15 cellular contexts compared by ENCODE assay signal in genomic region chr4:148495463-148495862, GRCh38. TPM values are rescaled to one million over a fixed set of nuclear protein-coding genes. Genes with fewer than 3 reads are reported as not detected.
DNase-seq lines count a peak whose midpoint lies in the region; ATAC-seq and TF ChIP-seq lines count a peak whose summit lies in the region.
"Had no signal": no experiment of that assay in that cellular context is flagged by ENCODE, and none has a peak within 500 bp of the region (broad histone marks: within the 10 kb centered on the region; RNA-seq: fewer than 3 reads in every experiment).

No MANE protein-coding gene starts in this region.

- H3K9me3 Mint-ChIP-seq in WTC11 (no peaks in the 10 kb centered on the region), neural progenitor cell (no peaks in the 10 kb centered on the region)
- H3K9me3 Mint-ChIP-seq: CD4-positive, alpha-beta T cell had no signal

- H3F3A ChIP-seq in neural progenitor cell (ENCODE audit: low read depth): peaks cover 4% of the 10 kb centered on the region

- no peak overlapping the region for H4K91ac ChIP-seq in trophoblast cell (ENCODE audit: low read depth, low read length)

- H3K4me1 Mint-ChIP-seq in WTC11 (no peaks in the 10 kb centered on the region), neural progenitor cell (no peaks in the 10 kb centered on the region)
- H3K4me1 Mint-ChIP-seq: B cell, H9 had no signal

- POLR2A ChIA-PET in WTC11 (lab: Charles Lee): no interaction called here

- no peaks in the 10 kb centered on the region for H3K36me3 ChIP-seq in OCI-LY3 (replicated peaks; ENCODE audit: low read depth, low read length)
- H3K36me3 ChIP-seq in trophoblast cell (ENCODE audit: control insufficient read depth in 1 of 2, insufficient read depth in 2 of 2, low read length in 2 of 2): no peaks in the 10 kb centered on the region
- H3K36me3 ChIP-seq in neural progenitor cell: no peaks in the 10 kb centered on the region

- H3K9me3 ChIP-seq in OCI-LY3 (ENCODE audit: insufficient read depth, low read length) (no peaks in the 10 kb centered on the region), trophoblast cell (ENCODE audit: insufficient read depth, low read depth, low read length) (no peaks in the 10 kb centered on the region), neural progenitor cell (ENCODE audit: low read depth) (no peaks in the 10 kb centered on the region)

- H3K4me2 ChIP-seq in OCI-LY3 (ENCODE audit: low read length): no peak overlapping the region
- H3K4me2 ChIP-seq in trophoblast cell (ENCODE audit: low read length): no peak overlapping the region
- H3K4me2 ChIP-seq in neural progenitor cell: no peak overlapping the region

- H4K8ac ChIP-seq in trophoblast cell (ENCODE audit: low read depth, low read length): no peak overlapping the region

- H3K4me1 ChIP-seq in OCI-LY3 (ENCODE audit: low read length): no peaks in the 10 kb centered on the region
- H3K4me1 ChIP-seq in trophoblast cell (ENCODE audit: control insufficient read depth in 1 of 2, insufficient read depth in 2 of 2, low read length in 2 of 2): no peaks in the 10 kb centered on the region
- no peaks in the 10 kb centered on the region for H3K4me1 ChIP-seq in neural progenitor cell

- H4K20me1 ChIP-seq in OCI-LY3 (ENCODE audit: insufficient read depth, low read length) (no peaks in the 10 kb centered on the region), neural progenitor cell (ENCODE audit: low read depth) (no peaks in the 10 kb centered on the region)

- H3K23ac ChIP-seq in trophoblast cell (ENCODE audit: low read length): no peak overlapping the region

- no peak overlapping the region for H3K14ac ChIP-seq in trophoblast cell (ENCODE audit: low read length)

- H2AFZ ChIP-seq in OCI-LY3 (ENCODE audit: low read depth, low read length) (0 out of 2 replicates have a peak overlapping the region, but pooled peaks have one; percentile 12), trophoblast cell (ENCODE audit: insufficient read depth, low read length, poor library complexity) (no peak overlapping the region), neural progenitor cell (replicated peaks) (no peak overlapping the region)

- no peak overlapping the region for H2BK12ac ChIP-seq in trophoblast cell (ENCODE audit: low read length)

- no CpG with 5 or more reads among the region's 1 CpG for WGBS in trophoblast cell (ENCODE audit: extremely low coverage, insufficient coverage, insufficient read length)

- H3K79me2 ChIP-seq in OCI-LY3 (ENCODE audit: low read length) (no peaks in the 10 kb centered on the region), trophoblast cell (ENCODE audit: control insufficient read depth, insufficient read depth, low read length, poor library complexity) (no peaks in the 10 kb centered on the region), neural progenitor cell (ENCODE audit: low read depth) (no peaks in the 10 kb centered on the region)

- no peak overlapping the region for H3K27ac ChIP-seq in OCI-LY3 (ENCODE audit: low read length)
- no peak overlapping the region for H3K27ac ChIP-seq in trophoblast cell (ENCODE audit: low read depth, low read length)
- H3K27ac ChIP-seq in neural progenitor cell: no peak overlapping the region

- DNase-seq in ELR (ENCODE audit: low read depth) (peak; percentile 5), trophoblast cell (peak; percentile 36 to 89), SIG-M5 (lab: John Stamatoyannopoulos, UW) (no peak), WTC11 (ENCODE audit: low spot score) (no peak), neural progenitor cell (ENCODE audit: low spot score) (no peak)
- DNase-seq: C1 segment of cervical spinal cord; Calu3; CD4-positive, alpha-beta T cell; DMS 273 treated with DMSO at 0.1 percent for 48 hours; GOT3; H9 had no signal

- TF ChIP-seq CTCF in OCI-LY3 (IDR thresholded peaks at IDR 0.05; ENCODE audit: low read depth, low read length) (no peak), WTC11 (IDR thresholded peaks at IDR 0.05) (no peak), neural progenitor cell (IDR thresholded peaks at IDR 0.05) (no peak)

- no peak overlapping the region for H4K12ac ChIP-seq in trophoblast cell (ENCODE audit: low read depth, low read length)

- no peak overlapping the region for H2AK5ac ChIP-seq in trophoblast cell (ENCODE audit: low read length)

- H3K4me3 ChIP-seq in OCI-LY3 (ENCODE audit: low read length) (no peak overlapping the region), trophoblast cell (ENCODE audit: low read depth, low read length) (no peak overlapping the region), neural progenitor cell (no peak overlapping the region)

- no peak overlapping the region for H3K9ac ChIP-seq in OCI-LY3 (ENCODE audit: low read length)
- H3K9ac ChIP-seq in trophoblast cell (ENCODE audit: low read length): no peak overlapping the region
- H3K9ac ChIP-seq in neural progenitor cell: no peak overlapping the region

- H3K27ac Mint-ChIP-seq in WTC11: no peak overlapping the region
- H3K27ac Mint-ChIP-seq in neural progenitor cell: no peak overlapping the region
- H3K27ac Mint-ChIP-seq: B cell; CD4-positive, alpha-beta T cell; H9 had no signal

- no peaks in the 10 kb centered on the region for H3K36me3 Mint-ChIP-seq in WTC11
- no peaks in the 10 kb centered on the region for H3K36me3 Mint-ChIP-seq in neural progenitor cell

- H2BK120ac ChIP-seq in trophoblast cell (ENCODE audit: insufficient read depth, low read length, poor library complexity): no peak overlapping the region

- ATAC-seq in HG03159 (IDR thresholded peaks at IDR 0.05; ENCODE audit: unreplicated experiment) (peak; percentile 47), WTC11 (no peak)

- H3K79me1 ChIP-seq in trophoblast cell (ENCODE audit: low read length): no peaks in the 10 kb centered on the region

- H2BK5ac ChIP-seq in trophoblast cell (ENCODE audit: low read depth, low read length, poor library complexity): no peak overlapping the region

- no peak overlapping the region for H3K18ac ChIP-seq in trophoblast cell (ENCODE audit: low read length)

- no peaks in the 10 kb centered on the region for H3K27me3 ChIP-seq in OCI-LY3 (ENCODE audit: low read depth, low read length)
- no peaks in the 10 kb centered on the region for H3K27me3 ChIP-seq in trophoblast cell (ENCODE audit: insufficient read depth, low read length)
- no peaks in the 10 kb centered on the region for H3K27me3 ChIP-seq in neural progenitor cell

- H3K4ac ChIP-seq in trophoblast cell (ENCODE audit: low read depth, low read length): no peak overlapping the region

- CTCF ChIA-PET in WTC11 (lab: Charles Lee): no interaction called here

- H3K27me3 Mint-ChIP-seq in WTC11 (ENCODE audit: low read depth): no peaks in the 10 kb centered on the region
- H3K27me3 Mint-ChIP-seq in neural progenitor cell (ENCODE audit: insufficient read depth, low read depth): no peaks in the 10 kb centered on the region
- H3K27me3 Mint-ChIP-seq: B cell; CD4-positive, alpha-beta T cell had no signal

- no peak overlapping the region for H3K4me3 Mint-ChIP-seq in WTC11
- H3K4me3 Mint-ChIP-seq in neural progenitor cell: no peak overlapping the region
- H3K4me3 Mint-ChIP-seq: B cell; CD4-positive, alpha-beta T cell; H9 had no signal

TF ChIP-seq in WTC11, 78 proteins besides CTCF, POLR2A, EP300 and RAD21 (continues in another document):
- TF ChIP-seq EMX1 (CRISPR knock-in tag; IDR thresholded peaks at IDR 0.05) (no peak), NFYB (CRISPR knock-in tag; conservative IDR thresholded peaks at IDR 0.05; ENCODE audit: low read depth) (no peak), HMGA2 (CRISPR knock-in tag; IDR thresholded peaks at IDR 0.05) (no peak), GABPB1 (CRISPR knock-in tag; IDR thresholded peaks at IDR 0.05) (no peak), KAT7 (CRISPR knock-in tag; IDR thresholded peaks at IDR 0.05; ENCODE audit: borderline replicate concordance) (no peak), ATF1 (CRISPR knock-in tag; IDR thresholded peaks at IDR 0.05) (no peak), SOX15 (CRISPR knock-in tag; IDR thresholded peaks at IDR 0.05) (no peak), NFE2L1 (CRISPR knock-in tag; IDR thresholded peaks at IDR 0.05) (no peak)
- TF ChIP-seq, protein P1, sequence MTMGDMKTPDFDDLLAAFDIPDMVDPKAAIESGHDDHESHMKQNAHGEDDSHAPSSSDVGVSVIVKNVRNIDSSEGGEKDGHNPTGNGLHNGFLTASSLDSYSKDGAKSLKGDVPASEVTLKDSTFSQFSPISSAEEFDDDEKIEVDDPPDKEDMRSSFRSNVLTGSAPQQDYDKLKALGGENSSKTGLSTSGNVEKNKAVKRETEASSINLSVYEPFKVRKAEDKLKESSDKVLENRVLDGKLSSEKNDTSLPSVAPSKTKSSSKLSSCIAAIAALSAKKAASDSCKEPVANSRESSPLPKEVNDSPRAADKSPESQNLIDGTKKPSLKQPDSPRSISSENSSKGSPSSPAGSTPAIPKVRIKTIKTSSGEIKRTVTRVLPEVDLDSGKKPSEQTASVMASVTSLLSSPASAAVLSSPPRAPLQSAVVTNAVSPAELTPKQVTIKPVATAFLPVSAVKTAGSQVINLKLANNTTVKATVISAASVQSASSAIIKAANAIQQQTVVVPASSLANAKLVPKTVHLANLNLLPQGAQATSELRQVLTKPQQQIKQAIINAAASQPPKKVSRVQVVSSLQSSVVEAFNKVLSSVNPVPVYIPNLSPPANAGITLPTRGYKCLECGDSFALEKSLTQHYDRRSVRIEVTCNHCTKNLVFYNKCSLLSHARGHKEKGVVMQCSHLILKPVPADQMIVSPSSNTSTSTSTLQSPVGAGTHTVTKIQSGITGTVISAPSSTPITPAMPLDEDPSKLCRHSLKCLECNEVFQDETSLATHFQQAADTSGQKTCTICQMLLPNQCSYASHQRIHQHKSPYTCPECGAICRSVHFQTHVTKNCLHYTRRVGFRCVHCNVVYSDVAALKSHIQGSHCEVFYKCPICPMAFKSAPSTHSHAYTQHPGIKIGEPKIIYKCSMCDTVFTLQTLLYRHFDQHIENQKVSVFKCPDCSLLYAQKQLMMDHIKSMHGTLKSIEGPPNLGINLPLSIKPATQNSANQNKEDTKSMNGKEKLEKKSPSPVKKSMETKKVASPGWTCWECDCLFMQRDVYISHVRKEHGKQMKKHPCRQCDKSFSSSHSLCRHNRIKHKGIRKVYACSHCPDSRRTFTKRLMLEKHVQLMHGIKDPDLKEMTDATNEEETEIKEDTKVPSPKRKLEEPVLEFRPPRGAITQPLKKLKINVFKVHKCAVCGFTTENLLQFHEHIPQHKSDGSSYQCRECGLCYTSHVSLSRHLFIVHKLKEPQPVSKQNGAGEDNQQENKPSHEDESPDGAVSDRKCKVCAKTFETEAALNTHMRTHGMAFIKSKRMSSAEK (CRISPR knock-in tag; IDR thresholded peaks at IDR 0.05; ENCODE audit: borderline replicate concordance): no peak
- TF ChIP-seq, protein P2, sequence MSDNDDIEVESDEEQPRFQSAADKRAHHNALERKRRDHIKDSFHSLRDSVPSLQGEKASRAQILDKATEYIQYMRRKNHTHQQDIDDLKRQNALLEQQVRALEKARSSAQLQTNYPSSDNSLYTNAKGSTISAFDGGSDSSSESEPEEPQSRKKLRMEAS (CRISPR knock-in tag; IDR thresholded peaks at IDR 0.05): no peak

RNA-seq across cellular contexts. Expression of gene NR3C2, which starts 53.2 kb away (rescaled TPM):
- 0.12 and 0.24 TPM in 2 replicates for polyA plus RNA-seq in trophoblast cell (2013)
- total RNA-seq in WTC11 (2021) (2.6 to 3.6 TPM (median 2.8 TPM) in 3 replicates), neural progenitor cell (ENCODE audit: low replicate concordance) (0.73 and 0.84 TPM in 2 replicates)
- total RNA-seq: G401 had no signal

Comparison
In these comparisons a context has a peak if more than half of its experiments do, and no peak if none do; other contexts are left out.
1. DNase-seq: peak in ELR (single experiment) and trophoblast cell (2 of 2); none in SIG-M5 (single experiment), WTC11 (single experiment) and neural progenitor cell (single experiment).